Comparison of ENCODE assay signal across 26 cellular contexts in the genomic region with DNA sequence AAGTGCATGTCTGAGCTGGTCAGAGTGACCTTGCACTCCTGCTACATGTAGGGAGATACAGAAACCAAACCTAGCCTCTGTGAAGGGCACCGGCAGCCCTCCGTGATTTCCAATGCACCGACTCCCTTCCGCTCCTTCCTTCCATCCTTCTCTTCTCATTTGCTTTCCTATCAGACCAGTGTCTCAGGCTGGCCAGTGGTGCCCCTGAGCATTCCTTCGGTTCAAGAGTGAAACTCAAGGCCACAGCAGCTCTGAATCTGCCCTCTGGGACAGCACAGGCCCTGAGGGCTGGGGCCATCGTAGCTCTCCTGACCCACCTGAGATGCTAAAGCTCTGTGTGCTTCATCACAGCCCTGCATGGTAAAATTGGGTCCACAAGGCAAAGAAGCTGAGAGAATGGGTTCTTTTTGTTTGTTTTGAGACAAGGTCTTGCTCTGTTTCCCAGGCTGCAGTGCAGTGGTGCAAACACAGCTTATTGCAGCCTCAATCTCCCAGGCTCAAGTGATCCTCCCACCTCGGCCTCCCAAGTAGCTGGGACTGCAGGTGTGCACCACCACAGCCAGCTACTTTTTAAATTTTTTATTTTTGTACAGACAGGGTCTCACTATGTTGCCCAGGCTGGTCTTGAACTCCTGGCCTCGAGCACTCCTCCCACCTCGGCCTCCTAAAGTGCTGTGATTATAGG. TPM values are rescaled to one million over a fixed set of nuclear protein-coding genes. Genes with fewer than 3 reads are reported as not detected.
DNase-seq lines count a peak whose midpoint lies in the region; FAIRE-seq and TF ChIP-seq lines count a peak whose summit lies in the region.
"Had no signal": no experiment of that assay in that cellular context is flagged by ENCODE, and none has a peak within 500 bp of the region (broad histone marks: within the 10 kb centered on the region; RNA-seq: fewer than 3 reads in every experiment).

No MANE protein-coding gene starts in this region.

- peaks cover 18% of the 10 kb centered on the region for H3K27me3 ChIP-seq in astrocyte (ENCODE audit: insufficient read depth, low read length)
- H3K27me3 ChIP-seq: breast epithelium, gastroesophageal sphincter, suprapubic skin, upper lobe of right lung had no signal

- no peak overlapping the region for H3K27ac Mint-ChIP-seq in activated CD4-positive, alpha-beta T cell treated with anti-CD3 and anti-CD28 coated beads, Interleukin-2, amount 10 ng/mL, durations not matched to agents 24 days and 14 days
- no peak overlapping the region for H3K27ac Mint-ChIP-seq in activated CD4-positive, alpha-beta T cell treated with anti-CD3 and anti-CD28 coated beads, Interleukin-2, amount 10 ng/mL, durations not matched to agents 7 days and 5 days
- H3K27ac Mint-ChIP-seq in astrocyte (ENCODE audit: unreplicated experiment) = no peak overlapping the region
- no peak overlapping the region for H3K27ac Mint-ChIP-seq in nephron progenitor cell
- H3K27ac Mint-ChIP-seq in T-helper 2 cell treated with Interferon-gamma antibody and Interleukin-4, amounts not matched to agents 5 μg/mL and 100 μg/mL, for 36 hours = no peak overlapping the region

- no peak overlapping the region for H3K27ac ChIP-seq in astrocyte (ENCODE audit: low read depth, low read length)
- H3K27ac ChIP-seq: breast epithelium, gastroesophageal sphincter, suprapubic skin, upper lobe of right lung had no signal

- peak; percentile 55 for DNase-seq in activated CD4-positive, alpha-beta T cell treated with anti-CD3 and anti-CD28 coated beads, Interleukin-2, amount 10 ng/mL, durations not matched to agents 24 days and 14 days
- no peak for DNase-seq in activated CD4-positive, alpha-beta T cell treated with anti-CD3 and anti-CD28 coated beads, Interleukin-2, amount 10 ng/mL, durations not matched to agents 7 days and 5 days
- DNase-seq in GM20000 (ENCODE audit: low spot score) (peak; percentile 6), astrocyte (ENCODE audit: low read depth) (no peak), nephron progenitor cell (no peak), HEK293T (ENCODE audit: extremely low spot score) (no peak), MV-4-11 (lab: John Stamatoyannopoulos, UW) (no peak)
- no peak for DNase-seq in T-helper 2 cell treated with Interferon-gamma antibody and Interleukin-4, amounts not matched to agents 5 μg/mL and 100 μg/mL, for 36 hours (ENCODE audit: low spot score)
- DNase-seq: 8988T; activated CD4-positive, alpha-beta T cell treated with anti-CD3 and anti-CD28 coated beads, Interleukin-2, amount 50 U/mL, for 48 hours; activated CD8-positive, alpha-beta memory T cell treated with anti-CD3 and anti-CD28 coated beads, Interleukin-2, amount 50 U/mL, for 4 hours; activated naive CD4-positive, alpha-beta T cell treated with anti-CD3 and anti-CD28 coated beads, Interleukin-2, amount 50 U/mL, for 16 hours; amygdala; kidney glomerular epithelial cell; NCI-H1048; NCI-H1694; stimulated activated naive CD4-positive, alpha-beta T cell treated with Interleukin-2 at 50 U/mL for 16 hours; upper lobe of right lung had no signal

- H3K36me3 Mint-ChIP-seq in activated CD4-positive, alpha-beta T cell treated with anti-CD3 and anti-CD28 coated beads, Interleukin-2, amount 10 ng/mL, durations not matched to agents 24 days and 14 days (ENCODE audit: low read depth) = peaks cover 3% of the 10 kb centered on the region
- H3K36me3 Mint-ChIP-seq in activated CD4-positive, alpha-beta T cell treated with anti-CD3 and anti-CD28 coated beads, Interleukin-2, amount 10 ng/mL, durations not matched to agents 7 days and 5 days (ENCODE audit: low read depth) = peaks cover 1% of the 10 kb centered on the region
- H3K36me3 Mint-ChIP-seq in astrocyte (ENCODE audit: low read depth, unreplicated experiment) (no peaks in the 10 kb centered on the region), nephron progenitor cell (ENCODE audit: low read depth) (no peaks in the 10 kb centered on the region)
- H3K36me3 Mint-ChIP-seq in T-helper 2 cell treated with Interferon-gamma antibody and Interleukin-4, amounts not matched to agents 5 μg/mL and 100 μg/mL, for 36 hours (ENCODE audit: low read depth) = no peaks in the 10 kb centered on the region

- no peak overlapping the region for H3K4me3 ChIP-seq in astrocyte (ENCODE audit: insufficient read depth, low read depth, low read length)
- H3K4me3 ChIP-seq: breast epithelium, gastroesophageal sphincter, HAP-1, smooth muscle cell, suprapubic skin, upper lobe of right lung had no signal

- no peak overlapping the region for H2AFZ ChIP-seq in astrocyte (ENCODE audit: low read depth, low read length)

- H3K4me2 ChIP-seq in astrocyte (ENCODE audit: low read length) = no peak overlapping the region
- H3K4me2 ChIP-seq: smooth muscle cell had no signal

- POLR2A ChIA-PET in activated CD4-positive, alpha-beta T cell treated with anti-CD3 and anti-CD28 coated beads, Interleukin-2, amount 10 ng/mL, durations not matched to agents 7 days and 5 days (lab: Charles Lee) = no interaction called here
- POLR2A ChIA-PET in HEK293T (lab: Yijun Ruan, JAX) = no interaction called here

- H3K4me3 Mint-ChIP-seq in activated CD4-positive, alpha-beta T cell treated with anti-CD3 and anti-CD28 coated beads, Interleukin-2, amount 10 ng/mL, durations not matched to agents 24 days and 14 days = no peak overlapping the region
- H3K4me3 Mint-ChIP-seq in activated CD4-positive, alpha-beta T cell treated with anti-CD3 and anti-CD28 coated beads, Interleukin-2, amount 10 ng/mL, durations not matched to agents 7 days and 5 days = no peak overlapping the region
- H3K4me3 Mint-ChIP-seq in astrocyte (ENCODE audit: unreplicated experiment) (peak overlapping the region; percentile 10), nephron progenitor cell (peak overlapping the region; percentile 14)
- H3K4me3 Mint-ChIP-seq in T-helper 2 cell treated with Interferon-gamma antibody and Interleukin-4, amounts not matched to agents 5 μg/mL and 100 μg/mL, for 36 hours = no peak overlapping the region

- TF ChIP-seq CTCF in GM20000 (IDR thresholded peaks at IDR 0.05; ENCODE audit: extremely low read depth, missing control alignments) (no peak), astrocyte (IDR thresholded peaks at IDR 0.05; ENCODE audit: insufficient read depth, low read depth, low read length) (no peak), nephron progenitor cell (IDR thresholded peaks at IDR 0.05) (no peak)

- intact Hi-C loops in activated CD4-positive, alpha-beta T cell treated with anti-CD3 and anti-CD28 coated beads, Interleukin-2, amount 10 ng/mL, durations not matched to agents 24 days and 14 days (cut with micrococcal nuclease) = no loop called here

- H3K4me1 ChIP-seq in astrocyte (ENCODE audit: insufficient read depth, low read length) = peaks cover 20% of the 10 kb centered on the region

- H3K27me3 Mint-ChIP-seq in activated CD4-positive, alpha-beta T cell treated with anti-CD3 and anti-CD28 coated beads, Interleukin-2, amount 10 ng/mL, durations not matched to agents 24 days and 14 days = peaks cover 10% of the 10 kb centered on the region
- H3K27me3 Mint-ChIP-seq in activated CD4-positive, alpha-beta T cell treated with anti-CD3 and anti-CD28 coated beads, Interleukin-2, amount 10 ng/mL, durations not matched to agents 7 days and 5 days = peaks cover 17% of the 10 kb centered on the region
- H3K27me3 Mint-ChIP-seq in astrocyte (ENCODE audit: low read depth, unreplicated experiment) (peaks cover 28% of the 10 kb centered on the region), nephron progenitor cell (ENCODE audit: low read depth, poor library complexity) (peaks cover 2% of the 10 kb centered on the region)
- H3K27me3 Mint-ChIP-seq in T-helper 2 cell treated with Interferon-gamma antibody and Interleukin-4, amounts not matched to agents 5 μg/mL and 100 μg/mL, for 36 hours (ENCODE audit: low read depth) = peaks cover 6% of the 10 kb centered on the region

- no peaks in the 10 kb centered on the region for H4K20me1 ChIP-seq in astrocyte (ENCODE audit: insufficient read depth, low read length)

- H3K36me3 ChIP-seq in astrocyte (ENCODE audit: insufficient read depth, low read length) = no peaks in the 10 kb centered on the region
- H3K36me3 ChIP-seq: breast epithelium, gastroesophageal sphincter, HAP-1, suprapubic skin, upper lobe of right lung had no signal

- FAIRE-seq in astrocyte (lab: Jason Lieb, UNC) = no peak
- FAIRE-seq: GM18507, GM19239 had no signal

- H3K4me1 Mint-ChIP-seq in activated CD4-positive, alpha-beta T cell treated with anti-CD3 and anti-CD28 coated beads, Interleukin-2, amount 10 ng/mL, durations not matched to agents 24 days and 14 days = peaks cover 48% of the 10 kb centered on the region
- peaks cover 44% of the 10 kb centered on the region for H3K4me1 Mint-ChIP-seq in activated CD4-positive, alpha-beta T cell treated with anti-CD3 and anti-CD28 coated beads, Interleukin-2, amount 10 ng/mL, durations not matched to agents 7 days and 5 days
- H3K4me1 Mint-ChIP-seq in astrocyte (ENCODE audit: low read depth, unreplicated experiment) = peaks cover 20% of the 10 kb centered on the region
- H3K4me1 Mint-ChIP-seq in nephron progenitor cell = peaks cover 94% of the 10 kb centered on the region
- peaks cover 46% of the 10 kb centered on the region for H3K4me1 Mint-ChIP-seq in T-helper 2 cell treated with Interferon-gamma antibody and Interleukin-4, amounts not matched to agents 5 μg/mL and 100 μg/mL, for 36 hours (ENCODE audit: low read depth)

- CTCF ChIA-PET in activated CD4-positive, alpha-beta T cell treated with anti-CD3 and anti-CD28 coated beads, Interleukin-2, amount 10 ng/mL, durations not matched to agents 7 days and 5 days (lab: Charles Lee) = interaction anchor here (1.2 to 19.0 kb wide), 5 partner anchors 10 to 87 kb away, joined by 3 to 305 read pairs (median 4); a partner anchor contains a TSS
- CTCF ChIA-PET in HEK293T (lab: Yijun Ruan, JAX) = no interaction called here

- H3K9me3 ChIP-seq in astrocyte (ENCODE audit: insufficient read depth, low read depth, low read length) = no peaks in the 10 kb centered on the region
- H3K9me3 ChIP-seq: breast epithelium, gastroesophageal sphincter, HAP-1, suprapubic skin, upper lobe of right lung had no signal

- H3K9me3 Mint-ChIP-seq in activated CD4-positive, alpha-beta T cell treated with anti-CD3 and anti-CD28 coated beads, Interleukin-2, amount 10 ng/mL, durations not matched to agents 24 days and 14 days = no peaks in the 10 kb centered on the region
- no peaks in the 10 kb centered on the region for H3K9me3 Mint-ChIP-seq in activated CD4-positive, alpha-beta T cell treated with anti-CD3 and anti-CD28 coated beads, Interleukin-2, amount 10 ng/mL, durations not matched to agents 7 days and 5 days
- H3K9me3 Mint-ChIP-seq in astrocyte (ENCODE audit: unreplicated experiment) (peaks cover 2% of the 10 kb centered on the region), nephron progenitor cell (no peaks in the 10 kb centered on the region)
- no peaks in the 10 kb centered on the region for H3K9me3 Mint-ChIP-seq in T-helper 2 cell treated with Interferon-gamma antibody and Interleukin-4, amounts not matched to agents 5 μg/mL and 100 μg/mL, for 36 hours
- H3K9me3 Mint-ChIP-seq: CD14-positive monocyte had no signal

- no peaks in the 10 kb centered on the region for H3K79me2 ChIP-seq in astrocyte (ENCODE audit: insufficient read depth, low read length)

- H3K9ac ChIP-seq in astrocyte (ENCODE audit: low read length) = no peak overlapping the region

RNA-seq across cellular contexts. Expression of a gene that starts 2.3 kb away (rescaled TPM):
- total RNA-seq in activated CD4-positive, alpha-beta T cell treated with anti-CD3 and anti-CD28 coated beads, Interleukin-2, amount 10 ng/mL, durations not matched to agents 24 days and 14 days = 8.4 and 9.1 TPM in 2 replicates
- total RNA-seq in activated CD4-positive, alpha-beta T cell treated with anti-CD3 and anti-CD28 coated beads, Interleukin-2, amount 10 ng/mL, durations not matched to agents 7 days and 5 days = 1 to 10 TPM; 8.5 to 8.6 TPM
- total RNA-seq in astrocyte = 31.0 and 31.8 TPM in 2 replicates

RNA-seq across cellular contexts. Expression of a gene that starts 49.9 kb away (rescaled TPM):
- 69.3 and 73.1 TPM in 2 replicates for total RNA-seq in activated CD4-positive, alpha-beta T cell treated with anti-CD3 and anti-CD28 coated beads, Interleukin-2, amount 10 ng/mL, durations not matched to agents 24 days and 14 days
- 10 to 100 TPM; 81.1 to 89.0 TPM for total RNA-seq in activated CD4-positive, alpha-beta T cell treated with anti-CD3 and anti-CD28 coated beads, Interleukin-2, amount 10 ng/mL, durations not matched to agents 7 days and 5 days
- total RNA-seq in astrocyte = 3.2 and 5.2 TPM in 2 replicates

Comparison
In these comparisons a context has a peak if more than half of its experiments do, and no peak if none do; other contexts are left out.
1. DNase-seq: peak in activated CD4-positive, alpha-beta T cell treated with anti-CD3 and anti-CD28 coated beads, Interleukin-2, amount 10 ng/mL, durations not matched to agents 24 days and 14 days (single experiment) and GM20000 (single experiment); none in activated CD4-positive, alpha-beta T cell treated with anti-CD3 and anti-CD28 coated beads, Interleukin-2, amount 10 ng/mL, durations not matched to agents 7 days and 5 days (single experiment), astrocyte (single experiment), nephron progenitor cell (single experiment), HEK293T (single experiment), T-helper 2 cell treated with Interferon-gamma antibody and Interleukin-4, amounts not matched to agents 5 μg/mL and 100 μg/mL, for 36 hours (single experiment) and MV-4-11 (single experiment).
2. H3K4me3 Mint-ChIP-seq: peak in astrocyte (single experiment) and nephron progenitor cell (single experiment); none in activated CD4-positive, alpha-beta T cell treated with anti-CD3 and anti-CD28 coated beads, Interleukin-2, amount 10 ng/mL, durations not matched to agents 24 days and 14 days (single experiment), activated CD4-positive, alpha-beta T cell treated with anti-CD3 and anti-CD28 coated beads, Interleukin-2, amount 10 ng/mL, durations not matched to agents 7 days and 5 days (single experiment) and T-helper 2 cell treated with Interferon-gamma antibody and Interleukin-4, amounts not matched to agents 5 μg/mL and 100 μg/mL, for 36 hours (single experiment).
3. RNA of a gene that starts 49.9 kb away (total RNA-seq): 81.1 to 89.0 TPM in activated CD4-positive, alpha-beta T cell treated with anti-CD3 and anti-CD28 coated beads, Interleukin-2, amount 10 ng/mL, durations not matched to agents 7 days and 5 days and 69.3 to 73.1 TPM in activated CD4-positive, alpha-beta T cell treated with anti-CD3 and anti-CD28 coated beads, Interleukin-2, amount 10 ng/mL, durations not matched to agents 24 days and 14 days; 3.2 to 5.2 TPM in astrocyte; every median in the first group is over 10 times any median in the second.